In the genomic region with DNA sequence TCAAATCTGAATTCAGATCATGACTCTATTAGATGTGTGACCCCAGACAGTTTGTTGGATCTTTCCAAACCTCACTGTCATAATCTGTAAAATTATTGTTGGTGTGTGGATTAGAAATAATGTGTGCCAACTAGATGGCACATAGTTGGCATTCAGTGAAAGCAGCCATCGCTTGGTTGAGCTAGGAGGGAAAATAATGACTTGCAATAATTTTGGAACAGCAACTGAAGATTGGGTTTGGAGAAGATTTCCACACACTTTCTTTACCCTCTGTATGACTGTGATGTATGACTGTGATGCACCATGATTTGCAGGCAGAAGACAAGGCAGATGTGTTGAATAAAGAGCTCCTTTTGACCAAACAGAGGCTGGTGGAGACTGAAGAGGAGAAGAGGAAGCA, we compare ENCODE assay signal across 22 cellular contexts. TPM values are rescaled to one million over a fixed set of nuclear protein-coding genes. Genes with fewer than 3 reads are reported as not detected.
DNase-seq lines count a peak whose midpoint lies in the region; ATAC-seq and TF ChIP-seq lines count a peak whose summit lies in the region.
"Had no signal": no experiment of that assay in that cellular context is flagged by ENCODE, and none has a peak within 500 bp of the region (broad histone marks: within the 10 kb centered on the region; RNA-seq: fewer than 3 reads in every experiment).

No MANE protein-coding gene starts in this region.

- no peak for ATAC-seq in activated CD4-positive, alpha-beta T cell treated with anti-CD3 and anti-CD28 coated beads for 36 hours
- ATAC-seq in WTC11 (no peak), GM19467 (IDR thresholded peaks at IDR 0.05; ENCODE audit: unreplicated experiment) (no peak)
- ATAC-seq: body of pancreas had no signal

- H3K4me3 ChIP-seq in subcutaneous abdominal adipose tissue (ENCODE audit: low read depth in 1 of 5, low read length in 5 of 5): no peak overlapping the region
- H3K4me3 ChIP-seq: body of pancreas, heart left ventricle, lower lobe of right lung, right atrium auricular region had no signal

- H3K27ac ChIP-seq in subcutaneous abdominal adipose tissue (ENCODE audit: low read depth, low read length): peak overlapping the region; percentile 43
- H3K27ac ChIP-seq: 22Rv1 had no signal

- H3K9me3 ChIP-seq in subcutaneous abdominal adipose tissue (ENCODE audit: control insufficient read depth in 5 of 5, low read length in 5 of 5): no peaks in the 10 kb centered on the region
- H3K9me3 ChIP-seq: body of pancreas, heart left ventricle, lower lobe of right lung, right atrium auricular region had no signal

- no peak for DNase-seq in activated CD4-positive, alpha-beta T cell treated with anti-CD3 and anti-CD28 coated beads for 36 hours
- DNase-seq in activated CD4-positive, alpha-beta T cell treated with anti-CD3 and anti-CD28 coated beads, Interleukin-2, amount 10 ng/mL, durations not matched to agents 7 days and 5 days: no peak
- DNase-seq in WTC11 (ENCODE audit: low spot score): no peak
- no peak for DNase-seq in immature natural killer cell
- DNase-seq in NCI-H1048 (lab: John Stamatoyannopoulos, UW): no peak
- DNase-seq in NCI-H748 treated with DMSO at 0.1 percent for 48 hours (lab: John Stamatoyannopoulos, UW): no peak
- DNase-seq: activated gamma-delta T cell; activated T-cell treated with anti-CD3 and anti-CD28 coated beads, Interleukin-2, amount 50 U/mL, for 1 hour; body of pancreas; cerebellar nuclear complex; heart left ventricle; IMR-90; lower lobe of right lung; NCI-H1694; NCI-H526 treated with DMSO at 0.1 percent for 48 hours; stimulated activated CD4-positive, alpha-beta T cell treated with anti-CD3 and anti-CD28 coated beads, Interleukin-2, amount 100 ng/mL, for 24 hours had no signal

- H3K4me1 Mint-ChIP-seq in activated CD4-positive, alpha-beta T cell treated with anti-CD3 and anti-CD28 coated beads for 36 hours: peaks cover 41% of the 10 kb centered on the region
- peaks cover 51% of the 10 kb centered on the region for H3K4me1 Mint-ChIP-seq in activated CD4-positive, alpha-beta T cell treated with anti-CD3 and anti-CD28 coated beads, Interleukin-2, amount 10 ng/mL, durations not matched to agents 7 days and 5 days
- peaks cover 2% of the 10 kb centered on the region; the same call in 1 of the 2 replicates for H3K4me1 Mint-ChIP-seq in WTC11
- H3K4me1 Mint-ChIP-seq in immature natural killer cell: peaks cover 38 to 74% of the 10 kb centered on the region in 2 donors
- H3K4me1 Mint-ChIP-seq: neural crest cell had no signal

- H3K4me1 ChIP-seq in subcutaneous abdominal adipose tissue (ENCODE audit: control insufficient read depth in 5 of 5, insufficient read depth in 5 of 5, low read length in 5 of 5): peaks cover 0 to 25% (median 15%) of the 10 kb centered on the region in 5 donors

- POLR2A ChIA-PET in activated CD4-positive, alpha-beta T cell treated with anti-CD3 and anti-CD28 coated beads for 36 hours (lab: Charles Lee): no interaction called here
- POLR2A ChIA-PET in activated CD4-positive, alpha-beta T cell treated with anti-CD3 and anti-CD28 coated beads, Interleukin-2, amount 10 ng/mL, durations not matched to agents 7 days and 5 days (lab: Charles Lee): no interaction called here
- POLR2A ChIA-PET in WTC11 (lab: Charles Lee): no interaction called here

- no peak overlapping the region for H3K4me3 Mint-ChIP-seq in activated CD4-positive, alpha-beta T cell treated with anti-CD3 and anti-CD28 coated beads for 36 hours
- no peak overlapping the region for H3K4me3 Mint-ChIP-seq in activated CD4-positive, alpha-beta T cell treated with anti-CD3 and anti-CD28 coated beads, Interleukin-2, amount 10 ng/mL, durations not matched to agents 7 days and 5 days
- H3K4me3 Mint-ChIP-seq in WTC11 (no peak overlapping the region), immature natural killer cell (no peak overlapping the region)
- H3K4me3 Mint-ChIP-seq: neural crest cell; T-helper 1 cell treated with Interleukin-12 subunit alpha and Interleukin-12 subunit beta and Interleukin-4 antibody, amounts not matched to agents 30 μg/mL and 1 μg/mL, for 36 hours had no signal

- intact Hi-C loops in activated CD4-positive, alpha-beta T cell treated with anti-CD3 and anti-CD28 coated beads for 36 hours (cut with DNase I, micrococcal nuclease): no loop called here

- H3K27me3 ChIP-seq in subcutaneous abdominal adipose tissue (ENCODE audit: control insufficient read depth in 5 of 5, insufficient read depth in 4 of 5, low read length in 5 of 5): no peaks in the 10 kb centered on the region
- H3K27me3 ChIP-seq: body of pancreas, heart left ventricle, right atrium auricular region had no signal

- H3K27ac Mint-ChIP-seq in activated CD4-positive, alpha-beta T cell treated with anti-CD3 and anti-CD28 coated beads for 36 hours: peak overlapping the region; percentile 28
- no peak overlapping the region for H3K27ac Mint-ChIP-seq in activated CD4-positive, alpha-beta T cell treated with anti-CD3 and anti-CD28 coated beads, Interleukin-2, amount 10 ng/mL, durations not matched to agents 7 days and 5 days
- H3K27ac Mint-ChIP-seq in WTC11: peak overlapping the region; percentile 43; the same call in 1 of the 2 replicates
- H3K27ac Mint-ChIP-seq in immature natural killer cell: peak overlapping the region in 4 of 6 donors; percentile 25 to 65 (median 55)
- H3K27ac Mint-ChIP-seq: T-helper 1 cell treated with Interleukin-12 subunit alpha and Interleukin-12 subunit beta and Interleukin-4 antibody, amounts not matched to agents 30 μg/mL and 1 μg/mL, for 36 hours had no signal

- peaks cover 11% of the 10 kb centered on the region for H3K36me3 Mint-ChIP-seq in activated CD4-positive, alpha-beta T cell treated with anti-CD3 and anti-CD28 coated beads for 36 hours (ENCODE audit: low read depth)
- peaks cover 67% of the 10 kb centered on the region for H3K36me3 Mint-ChIP-seq in activated CD4-positive, alpha-beta T cell treated with anti-CD3 and anti-CD28 coated beads, Interleukin-2, amount 10 ng/mL, durations not matched to agents 7 days and 5 days (ENCODE audit: low read depth)
- peaks cover 72% of the 10 kb centered on the region for H3K36me3 Mint-ChIP-seq in WTC11
- H3K36me3 Mint-ChIP-seq in immature natural killer cell: peaks cover 36 to 53% (median 40%) of the 10 kb centered on the region in 3 donors

- no peaks in the 10 kb centered on the region for H3K27me3 Mint-ChIP-seq in activated CD4-positive, alpha-beta T cell treated with anti-CD3 and anti-CD28 coated beads for 36 hours
- no peaks in the 10 kb centered on the region for H3K27me3 Mint-ChIP-seq in activated CD4-positive, alpha-beta T cell treated with anti-CD3 and anti-CD28 coated beads, Interleukin-2, amount 10 ng/mL, durations not matched to agents 7 days and 5 days
- no peaks in the 10 kb centered on the region for H3K27me3 Mint-ChIP-seq in WTC11 (ENCODE audit: low read depth)
- H3K27me3 Mint-ChIP-seq in immature natural killer cell (ENCODE audit: low read depth in 3 of 3): peaks cover 0 to 3% (median 1%) of the 10 kb centered on the region in 3 donors

- TF ChIP-seq CTCF in WTC11 (IDR thresholded peaks at IDR 0.05): no peak

- H3K9ac ChIP-seq in subcutaneous abdominal adipose tissue (ENCODE audit: low read length in 5 of 5): no peak overlapping the region

- CTCF ChIA-PET in activated CD4-positive, alpha-beta T cell treated with anti-CD3 and anti-CD28 coated beads for 36 hours (lab: Charles Lee): interaction anchor here (0.7 to 1.7 kb wide), 5 partner anchors 10 to 25 kb away, joined by 3 to 11 read pairs (median 4); no protein-coding TSS in a partner anchor
- CTCF ChIA-PET in activated CD4-positive, alpha-beta T cell treated with anti-CD3 and anti-CD28 coated beads, Interleukin-2, amount 10 ng/mL, durations not matched to agents 7 days and 5 days (lab: Charles Lee): interaction anchor here (1.1 to 2.8 kb wide), 7 partner anchors 10 to 714 kb away, joined by 3 to 9 read pairs (median 5); a partner anchor contains a TSS
- CTCF ChIA-PET in WTC11 (lab: Charles Lee): no interaction called here

- no peaks in the 10 kb centered on the region for H3K9me3 Mint-ChIP-seq in activated CD4-positive, alpha-beta T cell treated with anti-CD3 and anti-CD28 coated beads for 36 hours (ENCODE audit: low read depth)
- H3K9me3 Mint-ChIP-seq in activated CD4-positive, alpha-beta T cell treated with anti-CD3 and anti-CD28 coated beads, Interleukin-2, amount 10 ng/mL, durations not matched to agents 7 days and 5 days: no peaks in the 10 kb centered on the region
- H3K9me3 Mint-ChIP-seq in WTC11 (no peaks in the 10 kb centered on the region), immature natural killer cell (no peaks in the 10 kb centered on the region)
- H3K9me3 Mint-ChIP-seq: neural crest cell; T-helper 1 cell treated with Interleukin-12 subunit alpha and Interleukin-12 subunit beta and Interleukin-4 antibody, amounts not matched to agents 30 μg/mL and 1 μg/mL, for 36 hours had no signal

- H3K36me3 ChIP-seq in subcutaneous abdominal adipose tissue (ENCODE audit: control insufficient read depth in 5 of 5, insufficient read depth in 5 of 5, low read length in 5 of 5): peaks cover 0 to 14% (median 4%) of the 10 kb centered on the region in 5 donors

TF ChIP-seq in WTC11, 78 proteins besides CTCF, POLR2A, EP300 and RAD21 (continues in another document):
- TF ChIP-seq MXD4 (CRISPR knock-in tag; IDR thresholded peaks at IDR 0.05; ENCODE audit: borderline replicate concordance) (no peak), FOXK1 (CRISPR knock-in tag; IDR thresholded peaks at IDR 0.05) (no peak)

RNA-seq across cellular contexts. Expression of a gene that starts 24.0 kb away (rescaled TPM):
- total RNA-seq in activated CD4-positive, alpha-beta T cell treated with anti-CD3 and anti-CD28 coated beads for 36 hours: 100 to 1,000 TPM; 394 to 452 TPM
- total RNA-seq in activated CD4-positive, alpha-beta T cell treated with anti-CD3 and anti-CD28 coated beads, Interleukin-2, amount 10 ng/mL, durations not matched to agents 7 days and 5 days: 100 to 1,000 TPM; 198 to 207 TPM
- total RNA-seq in WTC11 (2021): 167 to 211 TPM (median 185 TPM) in 3 replicates
- 100 to 1,000 TPM; 131 to 160 (median 135) TPM for polyA plus RNA-seq in immature natural killer cell

RNA-seq across cellular contexts. Expression of a gene that starts 47.5 kb away (rescaled TPM):
- 10 to 100 TPM; 38.7 to 43.7 TPM for total RNA-seq in activated CD4-positive, alpha-beta T cell treated with anti-CD3 and anti-CD28 coated beads for 36 hours
- total RNA-seq in activated CD4-positive, alpha-beta T cell treated with anti-CD3 and anti-CD28 coated beads, Interleukin-2, amount 10 ng/mL, durations not matched to agents 7 days and 5 days: 10 to 100 TPM; 34.5 to 34.6 TPM
- total RNA-seq in WTC11 (2021): 30.4 to 33.1 TPM (median 32.1 TPM) in 3 replicates
- polyA plus RNA-seq in immature natural killer cell: 10 to 100 TPM; 42.5 to 52.1 (median 44.4) TPM
